Comparison of ENCODE assay signal across 12 cellular contexts in genomic region chr1:3656450-3657095, GRCh38.
DNase-seq lines count a peak whose midpoint lies in the region; ATAC-seq and TF ChIP-seq lines count a peak whose summit lies in the region.
"Had no signal": no experiment of that assay in that cellular context is flagged by ENCODE, and none has a peak within 500 bp of the region (broad histone marks: within the 10 kb centered on the region; RNA-seq: fewer than 3 reads in every experiment).

No MANE protein-coding gene starts in this region.

- H3K36me3 ChIP-seq in DOHH2 (ENCODE audit: control insufficient read depth, low read length) = no peaks in the 10 kb centered on the region; the same call in 1 of the 2 replicates

- H3K27ac ChIP-seq in DOHH2 (ENCODE audit: low read depth, low read length) = peak overlapping the region; percentile 52
- H3K27ac ChIP-seq: C4-2B had no signal

- intact Hi-C loops in head of caudate nucleus (cut with DNase I) = no loop called here

- no peaks in the 10 kb centered on the region for H3K9me2 ChIP-seq in DOHH2 (replicated peaks; ENCODE audit: control insufficient read depth, low read length)

- peak overlapping the region; percentile 58 for H3K4me3 ChIP-seq in DOHH2 (ENCODE audit: low read length)

- no peaks in the 10 kb centered on the region for H3K9me3 ChIP-seq in DOHH2 (ENCODE audit: control insufficient read depth, insufficient read depth, low read length)

- peaks cover 5% of the 10 kb centered on the region; the same call in 1 of the 2 replicates for H3F3A ChIP-seq in DOHH2 (ENCODE audit: control insufficient read depth, insufficient read depth)

- H4K20me1 ChIP-seq in DOHH2 (ENCODE audit: control insufficient read depth, insufficient read depth, low read depth, low read length) = no peaks in the 10 kb centered on the region

- DNase-seq in iPS-NIHi11 (ENCODE audit: low spot score) (no peak), SW 1271 (lab: John Stamatoyannopoulos, UW) (no peak), head of caudate nucleus (no peak), DMS53 (lab: John Stamatoyannopoulos, UW) (no peak)
- DNase-seq: activated naive CD4-positive, alpha-beta T cell treated with anti-CD3 and anti-CD28 coated beads, Interleukin-2, amount 50 U/mL, for 16 hours; effector memory CD8-positive, alpha-beta T cell; IMR-90 had no signal

- peak overlapping the region; percentile 69 for H3K4me2 ChIP-seq in DOHH2 (ENCODE audit: low read length)

- H3K27me3 ChIP-seq in DOHH2 (ENCODE audit: control insufficient read depth, low read length) = no peaks in the 10 kb centered on the region

- H3K4me1 ChIP-seq in DOHH2 (ENCODE audit: control insufficient read depth, low read length) = peaks cover 84% of the 10 kb centered on the region

- ATAC-seq in GM18868 (IDR thresholded peaks at IDR 0.05; ENCODE audit: unreplicated experiment) (peak; percentile 73), HG02571 (IDR thresholded peaks at IDR 0.05; ENCODE audit: unreplicated experiment) (peak; percentile 43), HG03571 (IDR thresholded peaks at IDR 0.05; ENCODE audit: unreplicated experiment) (peak; percentile 51)
- ATAC-seq: effector memory CD8-positive, alpha-beta T cell had no signal

- peaks cover 86% of the 10 kb centered on the region for H3K79me2 ChIP-seq in DOHH2 (ENCODE audit: control insufficient read depth, low read length)

- TF ChIP-seq CTCF in DOHH2 (IDR thresholded peaks at IDR 0.05; ENCODE audit: low read depth, low read length, poor library complexity, severe bottlenecking) = no peak
